29 cellular contexts compared by ENCODE assay signal in genomic region chr11:8545698-8546366, GRCh38. TPM values are rescaled to one million over a fixed set of nuclear protein-coding genes. Genes with fewer than 3 reads are reported as not detected.
DNase-seq lines count a peak whose midpoint lies in the region; ATAC-seq, FAIRE-seq and TF ChIP-seq lines count a peak whose summit lies in the region.
"Had no signal": no experiment of that assay in that cellular context is flagged by ENCODE, and none has a peak within 500 bp of the region (broad histone marks: within the 10 kb centered on the region; RNA-seq: fewer than 3 reads in every experiment).

No MANE protein-coding gene starts in this region.

- TF ChIP-seq EP300 in HepG2 (IDR thresholded peaks at IDR 0.05; ENCODE audit: low read depth in 2 of 2, low read length in 2 of 2) (no peak), HepG2 (CRISPR knock-in tag; IDR thresholded peaks at IDR 0.05; ENCODE audit: borderline replicate concordance) (no peak)

- DNase-seq in HepG2 (ENCODE audit: low spot score): peak; percentile 15
- DNase-seq in right lobe of liver: no peak
- DNase-seq in NCI-H2029 treated with DMSO at 0.1 percent for 48 hours (lab: John Stamatoyannopoulos, UW): peak; percentile 19
- DNase-seq in NCI-H526 (lab: John Stamatoyannopoulos, UW): no peak
- DNase-seq: activated CD4-positive, alpha-beta T cell treated with anti-CD3 and anti-CD28 coated beads for 36 hours; activated CD8-positive, alpha-beta memory T cell treated with anti-CD3 and anti-CD28 coated beads, Interleukin-2, amount 50 U/mL, for 48 hours; activated CD8-positive, alpha-beta T cell treated with anti-CD3 and anti-CD28 coated beads for 36 hours; activated naive CD4-positive, alpha-beta T cell treated with Interleukin-2 at 50 U/mL for 16 hours; DMS 273 treated with DMSO at 0.1 percent for 48 hours; esophagus squamous epithelium; heart right ventricle; kidney; natural killer cell; NCI-H1105 treated with DMSO at 0.1 percent for 48 hours; NCI-H524; occipital lobe; Peyer's patch; SJCRH30; stimulated activated CD4-positive, alpha-beta T cell treated with anti-CD3 and anti-CD28 coated beads, Interleukin-15, amount 100 ng/mL, for 24 hours; stimulated activated CD4-positive, alpha-beta T cell treated with anti-CD3 and anti-CD28 coated beads, Interleukin-4, amount 100 ng/mL, for 4 hours; SW 1271; tibial artery had no signal

- in situ Hi-C loops in HepG2 (cut with HindIII; ENCODE audit: extremely low pct_ligation_motif_present, low pct_unique_long_range_greater_than_20kb): no loop called here

- H3K9me3 ChIP-seq in HepG2 (ENCODE audit: low read length): no peaks in the 10 kb centered on the region
- H3K9me3 ChIP-seq in right lobe of liver: no peaks in the 10 kb centered on the region
- H3K9me3 ChIP-seq: Peyer's patch, SJCRH30, tibial artery had no signal

- H3K9ac ChIP-seq in HepG2 (ENCODE audit: insufficient read depth, low read depth, low read length): no peak overlapping the region
- H3K9ac ChIP-seq: BLaER1 had no signal

- BruUV-seq in HepG2 (replicated peaks; lab: Mats Ljungman, UMichigan): no TSS peak

- WGBS in HepG2 (ENCODE audit: low lambda C conversion rate): 20% methylated on average over 4 of the region's 4 CpGs
- 47% methylated on average over 4 of the region's 4 CpGs for WGBS in right lobe of liver (ENCODE audit: insufficient coverage, low coverage, low lambda C conversion rate, missing lambda C conversion rate)

- ATAC-seq in HepG2 (peak; percentile 38; the same call in 1 of the 3 replicates), right lobe of liver (no peak), esophagus mucosa (peak; percentile 86), HG03565 (IDR thresholded peaks at IDR 0.05; ENCODE audit: unreplicated experiment) (no peak), HG03039 (IDR thresholded peaks at IDR 0.05; ENCODE audit: unreplicated experiment) (no peak)
- ATAC-seq: activated CD4-positive, alpha-beta T cell treated with anti-CD3 and anti-CD28 coated beads for 36 hours; activated CD8-positive, alpha-beta T cell treated with anti-CD3 and anti-CD28 coated beads for 36 hours; HCT116; heart right ventricle; natural killer cell had no signal

- TF ChIP-seq POLR2A in HepG2 (IDR thresholded peaks at IDR 0.05; ENCODE audit: insufficient read depth in 1 of 2, low read depth in 2 of 2, low read length in 2 of 2) (no peak), right lobe of liver (IDR thresholded peaks at IDR 0.05) (no peak)

- H3K4me3 ChIP-seq in HepG2 (replicated peaks in 1 of 3; ENCODE audit: insufficient read depth in 1 of 3, low read depth in 2 of 3, low read length in 3 of 3) (no peak overlapping the region), right lobe of liver (no peak overlapping the region)
- H3K4me3 ChIP-seq: BLaER1, esophagus squamous epithelium, heart right ventricle, Peyer's patch, SJCRH30, tibial artery had no signal

- H4K20me1 ChIP-seq in HepG2 (ENCODE audit: insufficient read depth, low read length): no peaks in the 10 kb centered on the region
- H4K20me1 ChIP-seq: BLaER1 had no signal

- CTCF ChIA-PET in HepG2 (lab: Yijun Ruan, JAX; ENCODE audit: low intra/inter-chr PET ratio, low total read pairs): no interaction called here

- intact Hi-C loops in HepG2 (cut with micrococcal nuclease; ENCODE audit: unreplicated experiment): no loop called here
- intact Hi-C loops in right lobe of liver (cut with DNase I): no loop called here

- no peaks in the 10 kb centered on the region; a peak in 1 of 5 replicates for H3K27me3 ChIP-seq in HepG2 (ENCODE audit: control insufficient read depth in 1 of 2, insufficient read depth in 2 of 2, low read length in 2 of 2)
- no peaks in the 10 kb centered on the region for H3K27me3 ChIP-seq in right lobe of liver
- H3K27me3 ChIP-seq: BLaER1, esophagus squamous epithelium, Peyer's patch, SJCRH30, tibial artery had no signal

- FAIRE-seq in HepG2 (lab: Jason Lieb, UNC): no peak
- FAIRE-seq: frontal cortex, kidney had no signal

- no peaks in the 10 kb centered on the region for H3K79me2 ChIP-seq in HepG2 (ENCODE audit: insufficient read depth, low read length)

- H3K27ac ChIP-seq in HepG2 (ENCODE audit: extremely low read length, insufficient read depth, low read length): no peak overlapping the region
- no peak overlapping the region for H3K27ac ChIP-seq in right lobe of liver
- H3K27ac ChIP-seq: BLaER1, esophagus squamous epithelium, heart right ventricle, Peyer's patch, SJCRH30, tibial artery, VCaP had no signal

- no peak overlapping the region for H2AFZ ChIP-seq in HepG2 (ENCODE audit: low read length)

- POLR2A ChIA-PET in HepG2 (lab: Yijun Ruan, JAX): no interaction called here

- no peaks in the 10 kb centered on the region for H3K36me3 ChIP-seq in HepG2 (replicated peaks in 1 of 2; ENCODE audit: control insufficient read depth in 1 of 2, insufficient read depth in 2 of 2, low read length in 2 of 2)
- H3K36me3 ChIP-seq in right lobe of liver: no peaks in the 10 kb centered on the region
- H3K36me3 ChIP-seq: BLaER1, esophagus squamous epithelium, heart right ventricle, Peyer's patch, SJCRH30, tibial artery had no signal

- H3K4me1 ChIP-seq in HepG2 (ENCODE audit: insufficient read depth, low read length) (no peaks in the 10 kb centered on the region), right lobe of liver (no peaks in the 10 kb centered on the region)
- H3K4me1 ChIP-seq: BLaER1, esophagus squamous epithelium, Peyer's patch, SJCRH30, tibial artery had no signal

- no peak for TF ChIP-seq RAD21 in HepG2 (CRISPR knock-in tag; IDR thresholded peaks at IDR 0.05)

- TF ChIP-seq CTCF in HepG2 (CRISPR knock-in tag; IDR thresholded peaks at IDR 0.05) (no peak), right lobe of liver (IDR thresholded peaks at IDR 0.05) (no peak)

- no peak overlapping the region for H3K4me2 ChIP-seq in HepG2 (ENCODE audit: low read depth, low read length)
- H3K4me2 ChIP-seq: BLaER1 had no signal

TF ChIP-seq in HepG2, 621 proteins besides CTCF, POLR2A, EP300 and RAD21 (continues in another document):
- 0 out of 2 replicates have a peak, but pooled peaks have one; percentile 21 for TF ChIP-seq CEBPG (CRISPR knock-in tag; IDR thresholded peaks at IDR 0.05)
- TF ChIP-seq ZNF574 (CRISPR knock-in tag; IDR thresholded peaks at IDR 0.05): peak; percentile 89
- TF ChIP-seq SOX5 (CRISPR knock-in tag; IDR thresholded peaks at IDR 0.05; ENCODE audit: borderline replicate concordance): 0 out of 2 replicates have a peak, but pooled peaks have one; percentile 15
- no peak for TF ChIP-seq SOX13 (IDR thresholded peaks at IDR 0.05)
- TF ChIP-seq SOX13 (CRISPR knock-in tag; conservative IDR thresholded peaks at IDR 0.05 in 1 of 2, IDR thresholded peaks at IDR 0.05 in 1 of 2): peak in 1 of 2 experiments; percentile 66; a peak in 2 of 4 replicates
- TF ChIP-seq CEBPB (IDR thresholded peaks at IDR 0.05; ENCODE audit: borderline replicate concordance, low read depth, low read length): peak; percentile 63; the same call in 1 of the 2 replicates
- no peak for TF ChIP-seq SOX6 (IDR thresholded peaks at IDR 0.05)
- TF ChIP-seq SOX6 (CRISPR knock-in tag; IDR thresholded peaks at IDR 0.05): peak; percentile 41; the same call in 1 of the 2 replicates

RNA-seq across cellular contexts. Expression of gene STK33, which starts 48.2 kb away (rescaled TPM):
- total RNA-seq in HepG2 (2016; rRNA removed; fragmentation: Illumina TruSeq; extraction: Trizol): 12.6 and 15.9 TPM in 2 replicates
- total RNA-seq in HepG2 (2016; cell fraction: cytosol; rRNA removed; fragmentation: Illumina TruSeq; extraction: Trizol; ENCODE audit: low read depth): 22.7 and 24.2 TPM in 2 replicates
- total RNA-seq in HepG2 (2016; cell fraction: insoluble cytoplasmic fraction; rRNA removed; fragmentation: Illumina TruSeq; extraction: Trizol): 13.7 and 14.7 TPM in 2 replicates
- total RNA-seq in HepG2 (2016; cell fraction: membrane; rRNA removed; fragmentation: Illumina TruSeq; extraction: Trizol): 13.5 and 16.1 TPM in 2 replicates
- total RNA-seq in HepG2 (2016; cell fraction: nucleus; rRNA removed; fragmentation: Illumina TruSeq; extraction: Trizol): 12.1 and 14.4 TPM in 2 replicates
- polyA plus RNA-seq in HepG2 (2011; rRNA removed): 1.9 and 2.7 TPM in 2 replicates
- polyA plus RNA-seq in HepG2 (2011; cell fraction: cytosol; rRNA removed): 1.9 and 2.1 TPM in 2 replicates
- 1.6 and 1.8 TPM in 2 replicates for polyA plus RNA-seq in HepG2 (2011; cell fraction: nucleus; rRNA removed)
- 1.7 and 2.1 TPM in 2 replicates for polyA plus RNA-seq in HepG2 (2012)
- 0.68 and 0.96 TPM in 2 replicates for polyA plus RNA-seq in HepG2 (2016; cell fraction: cytosol; fragmentation: Illumina TruSeq; extraction: Trizol; ENCODE audit: low read depth)
- 12.9 and 13.5 TPM in 2 replicates for polyA plus RNA-seq in HepG2 (2016; cell fraction: insoluble cytoplasmic fraction; fragmentation: Illumina TruSeq; extraction: Trizol; ENCODE audit: low read depth)
- 3.1 and 3.2 TPM in 2 replicates for polyA plus RNA-seq in HepG2 (2016; cell fraction: membrane; fragmentation: Illumina TruSeq; extraction: Trizol; ENCODE audit: low read depth)
- 12.5 and 14.7 TPM in 2 replicates for polyA plus RNA-seq in HepG2 (2016; cell fraction: nucleus; fragmentation: Illumina TruSeq; extraction: Trizol; ENCODE audit: insufficient read depth, low read depth)
- 1.5 and 1.8 TPM in 2 replicates for polyA minus RNA-seq in HepG2 (2011; rRNA and poly(A)+ RNA removed; ENCODE audit: low replicate concordance)
- polyA minus RNA-seq in HepG2 (2011; cell fraction: cytosol; rRNA and poly(A)+ RNA removed): 2.5 and 2.8 TPM in 2 replicates
- polyA minus RNA-seq in HepG2 (2011; cell fraction: nucleus; rRNA and poly(A)+ RNA removed): 5.0 and 5.7 TPM in 2 replicates
- 1 to 10 TPM in 1 of 6 experiments, under 1 TPM in 3, not detected in 2; 0.12 to 1.1 (median 0.42) TPM for total RNA-seq in right lobe of liver
- total RNA-seq in esophagus mucosa: 0.52 TPM

Comparison
In these comparisons a context has a peak if more than half of its experiments do, and no peak if none do; other contexts are left out.
1. ATAC-seq: peak in HepG2 (single experiment) and esophagus mucosa (single experiment); none in right lobe of liver (0 of 4), HG03565 (single experiment) and HG03039 (single experiment).
2. DNase-seq: peak in HepG2 (single experiment) and NCI-H2029 treated with DMSO at 0.1 percent for 48 hours (single experiment); none in right lobe of liver (0 of 3) and NCI-H526 (0 of 2).